Comparison of ENCODE assay signal across 7 cellular contexts in genomic region chr2:96241901-96242611, GRCh38. TPM values are rescaled to one million over a fixed set of nuclear protein-coding genes. Genes with fewer than 3 reads are reported as not detected.
DNase-seq lines count a peak whose midpoint lies in the region; ATAC-seq and TF ChIP-seq lines count a peak whose summit lies in the region.

No MANE protein-coding gene starts in this region.

- no peaks in the 10 kb centered on the region for H3K9me3 ChIP-seq in right cardiac atrium (ENCODE audit: control insufficient read depth, low read length)

- H3K27ac ChIP-seq in right cardiac atrium (ENCODE audit: low read length), result peak overlapping the region; percentile 16

- peaks cover 13% of the 10 kb centered on the region for H3K4me1 ChIP-seq in right cardiac atrium (ENCODE audit: control insufficient read depth, insufficient read depth, low read length)

- no peak for TF ChIP-seq POLR2A in erythroblast (IDR thresholded peaks at IDR 0.05; ENCODE audit: low read length)

- H3K27me3 Mint-ChIP-seq in activated naive CD8-positive, alpha-beta T cell, result no peaks in the 10 kb centered on the region

- H3K4me1 Mint-ChIP-seq in activated naive CD8-positive, alpha-beta T cell (ENCODE audit: low read depth), result peaks cover 50% of the 10 kb centered on the region

- no peak overlapping the region for H3K4me3 ChIP-seq in right cardiac atrium (ENCODE audit: low read length)

- H3K9me3 Mint-ChIP-seq in activated naive CD8-positive, alpha-beta T cell (ENCODE audit: low read depth), result no peaks in the 10 kb centered on the region

- intact Hi-C loops in right cardiac atrium (cut with DNase I), result no loop called here

- peak; percentile 88 for DNase-seq in RPMI8226
- peak in 2 of 3 donors; percentile 50 to 59 for DNase-seq in right cardiac atrium
- peak; percentile 27 to 47 for DNase-seq in stimulated activated CD8-positive, alpha-beta memory T cell treated with anti-CD3 and anti-CD28 coated beads, Interleukin-2, amount 100 ng/mL, for 48 hours (ENCODE audit: low read depth in 2 of 2)
- DNase-seq in erythroblast (lab: John Stamatoyannopoulos, UW), result no peak

- no peaks in the 10 kb centered on the region for H3K27me3 ChIP-seq in right cardiac atrium (ENCODE audit: control insufficient read depth, insufficient read depth)

- H3K36me3 Mint-ChIP-seq in activated naive CD8-positive, alpha-beta T cell, result peaks cover 6% of the 10 kb centered on the region

- peak overlapping the region; percentile 92 for H3K27ac Mint-ChIP-seq in activated naive CD8-positive, alpha-beta T cell

- 61% methylated on average over 5 of the region's 5 CpGs for WGBS in right cardiac atrium

- ATAC-seq in GM18867 (IDR thresholded peaks at IDR 0.05; ENCODE audit: unreplicated experiment) (peak; percentile 90), HG02943 (IDR thresholded peaks at IDR 0.05; ENCODE audit: low read depth, unreplicated experiment) (peak; percentile 83), right cardiac atrium (peak; percentile 65 to 79)

- peak overlapping the region; percentile 54 for H3K4me3 Mint-ChIP-seq in activated naive CD8-positive, alpha-beta T cell

RNA-seq across cellular contexts. Expression of gene TMEM127, which starts 23.7 kb away (rescaled TPM):
- 10 to 100 TPM; 77.8 to 90.0 (median 84.8) TPM for total RNA-seq in right cardiac atrium
- 37.0 TPM for polyA plus RNA-seq in right cardiac atrium

RNA-seq across cellular contexts. Expression of gene CIAO1, which starts 24.0 kb away (rescaled TPM):
- 10 to 100 TPM; 52.2 to 60.5 (median 56.0) TPM for total RNA-seq in right cardiac atrium
- 30.3 TPM for polyA plus RNA-seq in right cardiac atrium

RNA-seq across cellular contexts. Expression of gene STARD7, which starts 33.4 kb away (rescaled TPM):
- total RNA-seq in right cardiac atrium, result 100 to 1,000 TPM; 142 to 184 (median 156) TPM
- polyA plus RNA-seq in right cardiac atrium, result 61.9 TPM

Comparison
In these comparisons a context has a peak if more than half of its experiments do, and no peak if none do; other contexts are left out.
1. DNase-seq: peak in RPMI8226 (single experiment), right cardiac atrium (2 of 3) and stimulated activated CD8-positive, alpha-beta memory T cell treated with anti-CD3 and anti-CD28 coated beads, Interleukin-2, amount 100 ng/mL, for 48 hours (2 of 2); none in erythroblast (0 of 2).
2. Peak in every context shown above with its lines, with median percentiles within 50 percentile points of each other: ATAC-seq.